In the genomic region with DNA sequence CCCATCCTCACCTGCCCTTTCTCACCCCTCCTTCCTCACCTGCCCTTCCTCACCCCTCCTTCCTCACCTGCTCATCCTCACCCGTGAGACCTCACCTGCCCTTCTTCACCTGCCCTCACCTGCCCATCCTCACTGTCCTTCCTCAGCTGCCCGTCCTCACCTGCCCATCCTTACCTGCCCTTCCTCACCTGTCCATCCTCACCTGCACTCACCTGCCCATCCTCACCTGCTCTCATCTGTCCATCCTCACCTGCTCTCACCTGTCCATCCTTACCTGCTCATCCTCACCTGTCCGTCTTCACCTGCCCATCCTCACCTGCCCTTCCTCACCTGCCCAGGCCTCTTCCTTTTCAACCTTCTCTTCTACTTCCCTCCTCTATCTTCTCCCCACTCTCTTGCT, we compare ENCODE assay signal across 32 cellular contexts. TPM values are rescaled to one million over a fixed set of nuclear protein-coding genes. Genes with fewer than 3 reads are reported as not detected.
"Had no signal": no experiment of that assay in that cellular context is flagged by ENCODE, and none has a peak within 500 bp of the region (broad histone marks: within the 10 kb centered on the region; RNA-seq: fewer than 3 reads in every experiment).

No MANE protein-coding gene starts in this region.

- H3K4me1 Mint-ChIP-seq: activated CD4-positive, alpha-beta T cell treated with anti-CD3 and anti-CD28 coated beads, Interleukin-2, amount 10 ng/mL, durations not matched to agents 24 days and 14 days; activated naive CD4-positive, alpha-beta T cell treated with anti-CD3 and anti-CD28 coated beads, Interleukin-2, amount 50 U/mL, for 24 hours; brain; central memory CD8-positive, alpha-beta T cell; T-cell had no signal

- H3K27ac Mint-ChIP-seq: activated B cell treated with CpG ODN at 0.5 μM for 24 hours; activated CD4-positive, alpha-beta T cell treated with anti-CD3 and anti-CD28 coated beads, Interleukin-2, amount 10 ng/mL, durations not matched to agents 24 days and 14 days; activated naive CD4-positive, alpha-beta T cell treated with anti-CD3 and anti-CD28 coated beads, Interleukin-2, amount 50 U/mL, for 24 hours; brain; T-cell had no signal

- ATAC-seq: Panc1, Right ventricle myocardium inferior, T-cell had no signal

- DNase-seq: activated B cell treated with CpG ODN at 0.5 μM for 24 hours; activated CD4-positive, alpha-beta T cell treated with anti-CD3 and anti-CD28 coated beads for 1 hour; activated CD4-positive, alpha-beta T cell treated with anti-CD3 and anti-CD28 coated beads, Interleukin-2, amount 10 ng/mL, durations not matched to agents 24 days and 14 days; activated CD4-positive, alpha-beta T cell treated with anti-CD3 and anti-CD28 coated beads, Interleukin-2, amount 50 U/mL, for 48 hours; activated effector memory CD4-positive, alpha-beta T cell treated with Interleukin-2 at 50 U/mL for 16 hours; activated naive CD4-positive, alpha-beta T cell; activated T-cell treated with anti-CD3 and anti-CD28 coated beads for 4 hours; amygdala; MG63; MV-4-11; NCI-H1092 treated with DMSO at 0.1 percent for 48 hours; NCI-H1417 treated with DMSO at 0.1 percent for 48 hours; NCI-H1694; NCI-H2029; NCI-H2107; NCI-H2171 treated with DMSO at 0.1 percent for 48 hours; NCI-H226; NCI-H510A; NCI-H69; NK-92 treated with Interleukin-12 subunit alpha and Interleukin-12 subunit beta, amount 100 ng/mL, for 24 hours; OCI-M1; RPMI8226; T-cell; T-helper 2 cell; T1000 had no signal

- H3K9me3 Mint-ChIP-seq: activated naive CD4-positive, alpha-beta T cell treated with anti-CD3 and anti-CD28 coated beads, Interleukin-2, amount 50 U/mL, for 24 hours; central memory CD8-positive, alpha-beta T cell; T-cell had no signal

- H3K4me3 Mint-ChIP-seq: activated B cell treated with CpG ODN at 0.5 μM for 24 hours; activated CD4-positive, alpha-beta T cell treated with anti-CD3 and anti-CD28 coated beads, Interleukin-2, amount 10 ng/mL, durations not matched to agents 24 days and 14 days; activated naive CD4-positive, alpha-beta T cell treated with anti-CD3 and anti-CD28 coated beads, Interleukin-2, amount 50 U/mL, for 24 hours; brain; central memory CD8-positive, alpha-beta T cell; T-cell had no signal

- H3K36me3 Mint-ChIP-seq: activated naive CD4-positive, alpha-beta T cell treated with anti-CD3 and anti-CD28 coated beads, Interleukin-2, amount 50 U/mL, for 24 hours; brain; T-cell had no signal

- H3K27ac ChIP-seq: SK-N-MC had no signal

- H3K27me3 ChIP-seq: MG63 had no signal

- H3K36me3 ChIP-seq: MG63 had no signal

- H3K9me3 ChIP-seq: MG63 had no signal

- H3K4me3 ChIP-seq: MG63, SK-N-MC had no signal

RNA-seq across cellular contexts. Expression of a gene that starts 34.4 kb away (rescaled TPM):
- total RNA-seq: activated B cell treated with CpG ODN at 0.5 μM for 24 hours; activated CD4-positive, alpha-beta T cell treated with anti-CD3 and anti-CD28 coated beads, Interleukin-2, amount 10 ng/mL, durations not matched to agents 24 days and 14 days; activated CD8-positive, alpha-beta memory T cell treated with anti-CD3 and anti-CD28 coated beads for 36 hours; Right ventricle myocardium inferior; T-cell had no signal
